ENCODE assay signal across 1 cellular context in genomic region chr1:152182942-152183341, GRCh38.
TF ChIP-seq lines count a peak whose summit lies in the region.

No MANE protein-coding gene starts in this region.

TF ChIP-seq in GM23338, 12 proteins besides CTCF, POLR2A, EP300 and RAD21 (continued from another document):
- no peak for TF ChIP-seq ZNF462 (CRISPR knock-in tag; IDR thresholded peaks at IDR 0.05)
- TF ChIP-seq REST (IDR thresholded peaks at IDR 0.05; ENCODE audit: unreplicated experiment) = no peak
- TF ChIP-seq ETS1 (IDR thresholded peaks at IDR 0.05) = no peak
- no peak for TF ChIP-seq EZH2phosphoT487 (IDR thresholded peaks at IDR 0.05; ENCODE audit: unreplicated experiment)
